In the genomic region with DNA sequence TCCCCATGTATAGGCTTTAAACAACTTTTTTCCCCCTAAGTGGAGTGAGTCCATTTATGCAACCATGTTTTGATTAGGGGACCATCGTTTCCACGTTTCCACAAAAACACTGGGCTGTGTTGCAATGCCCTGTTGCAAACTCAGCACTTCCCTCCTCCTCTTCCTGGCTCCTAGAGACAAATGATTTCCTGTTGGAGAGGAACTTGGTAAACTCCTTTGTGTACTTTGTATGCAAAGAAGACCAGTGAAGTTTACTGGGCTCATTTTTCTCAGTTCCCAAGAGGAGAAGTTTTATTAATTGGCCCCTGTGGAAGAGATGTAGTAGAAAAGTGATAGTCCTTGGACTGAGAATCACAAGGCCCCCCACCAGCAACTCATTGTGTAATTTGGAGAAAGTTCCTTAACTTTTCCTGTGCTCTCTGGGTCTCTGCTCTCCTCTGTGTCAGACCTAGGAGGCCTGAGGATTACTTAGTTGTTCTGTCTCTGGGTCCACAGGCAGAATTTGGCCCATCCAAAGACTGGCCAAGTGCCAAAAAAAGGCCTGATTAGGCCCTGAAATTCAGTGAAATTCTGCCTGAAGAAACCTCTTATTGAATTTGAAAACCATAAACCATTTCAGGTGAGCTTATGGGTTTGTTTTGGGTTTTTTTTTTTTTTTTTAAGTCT, we compare ENCODE assay signal across 10 cellular contexts.
A peak's percentile ranks its signal among the peaks of the same experiment; 100 is the strongest.
DNase-seq lines count a peak whose midpoint lies in the region; ATAC-seq and TF ChIP-seq lines count a peak whose summit lies in the region.
"Had no signal": no experiment of that assay in that cellular context is flagged by ENCODE, and none has a peak within 500 bp of the region (broad histone marks: within the 10 kb centered on the region; RNA-seq: fewer than 3 reads in every experiment).

No MANE protein-coding gene starts in this region.

- no peak overlapping the region for H3K9ac ChIP-seq in parathyroid adenoma

- H3K4me3 ChIP-seq in heart left ventricle (no peak overlapping the region), parathyroid adenoma (ENCODE audit: low read depth, low read length) (no peak overlapping the region)
- H3K4me3 ChIP-seq: SJCRH30 had no signal

- H2AFZ ChIP-seq in parathyroid adenoma: no peak overlapping the region

- no peaks in the 10 kb centered on the region for H3K79me2 ChIP-seq in parathyroid adenoma

- peak overlapping the region; percentile 28 for H3K4me2 ChIP-seq in parathyroid adenoma (ENCODE audit: low read length)

- peak in 3 of 4 donors; percentile 81 to 89 (median 82) for ATAC-seq in heart left ventricle
- no peak for ATAC-seq in GM21423 (IDR thresholded peaks at IDR 0.05; ENCODE audit: unreplicated experiment)
- no peak for ATAC-seq in GM18519 (IDR thresholded peaks at IDR 0.05; ENCODE audit: low FRiP score, unreplicated experiment)

- WGBS in heart left ventricle, 4 donors: 20 to 57% (median 29%) methylated on average over 2 of the region's 2 CpGs

- H3K27me3 ChIP-seq in heart left ventricle (no peaks in the 10 kb centered on the region), parathyroid adenoma (ENCODE audit: control insufficient read depth, insufficient read depth, low read length) (no peaks in the 10 kb centered on the region)
- H3K27me3 ChIP-seq: SJCRH30 had no signal

- intact Hi-C loops in heart left ventricle (cut with DNase I): no loop called here

- DNase-seq in CD1c-positive myeloid dendritic cell (ENCODE audit: extremely low spot score) (peak; percentile 65), heart left ventricle (peak in 4 of 5 donors; percentile 30 to 48 (median 42)), NCI-H446 (lab: John Stamatoyannopoulos, UW) (no peak), NAMALWA (ENCODE audit: low spot score) (no peak)
- DNase-seq: Calu3, SJCRH30 had no signal

- H3K9me3 ChIP-seq in heart left ventricle (no peaks in the 10 kb centered on the region), parathyroid adenoma (ENCODE audit: control insufficient read depth, low read length) (no peaks in the 10 kb centered on the region)
- H3K9me3 ChIP-seq: SJCRH30 had no signal

- no peak for TF ChIP-seq CTCF in VCaP (conservative IDR thresholded peaks at IDR 0.05)
- no peak for TF ChIP-seq CTCF in heart left ventricle (IDR thresholded peaks at IDR 0.05)
- no peak for TF ChIP-seq CTCF in parathyroid adenoma (IDR thresholded peaks at IDR 0.05)

- H3K4me1 ChIP-seq in heart left ventricle (peaks cover 0 to 48% (median 20%) of the 10 kb centered on the region in 12 donors), parathyroid adenoma (peaks cover 12% of the 10 kb centered on the region)

- H3K36me3 ChIP-seq in heart left ventricle (peaks cover 0 to 66% (median 32%) of the 10 kb centered on the region in 9 donors), parathyroid adenoma (ENCODE audit: control insufficient read depth, insufficient read depth, low read length) (no peaks in the 10 kb centered on the region)

- TF ChIP-seq POLR2A in heart left ventricle (IDR thresholded peaks at IDR 0.05): no peak

- H3K27ac ChIP-seq in VCaP (peak overlapping the region; percentile 91), heart left ventricle (peak overlapping the region; percentile 37 to 82 (median 60)), parathyroid adenoma (peak overlapping the region; percentile 55)
- H3K27ac ChIP-seq: SJCRH30 had no signal

Comparison
In these comparisons a context has a peak if more than half of its experiments do, and no peak if none do; other contexts are left out.
1. DNase-seq: peak in CD1c-positive myeloid dendritic cell (single experiment) and heart left ventricle (4 of 5); none in NCI-H446 (0 of 2) and NAMALWA (single experiment).
2. ATAC-seq: peak in heart left ventricle (3 of 4); none in GM21423 (single experiment) and GM18519 (single experiment).
3. Peak in every context shown above with its lines, with median percentiles within 50 percentile points of each other: H3K27ac ChIP-seq.